In genomic region chr6:7469696-7470095, GRCh38 we compare ENCODE assay signal across 32 cellular contexts.
DNase-seq lines count a peak whose midpoint lies in the region; ATAC-seq and TF ChIP-seq lines count a peak whose summit lies in the region.
"Had no signal": no experiment of that assay in that cellular context is flagged by ENCODE, and none has a peak within 500 bp of the region (broad histone marks: within the 10 kb centered on the region; RNA-seq: fewer than 3 reads in every experiment).

No MANE protein-coding gene starts in this region.

- no peaks in the 10 kb centered on the region for H3K9me3 Mint-ChIP-seq in mesothelial cell of epicardium
- H3K9me3 Mint-ChIP-seq: activated T-helper 17 cell treated with anti-CD3 and anti-CD28 coated beads, Interleukin-2, amount 50 U/mL, for 72 hours; CD8-positive, alpha-beta T cell; nephron progenitor cell; stimulated activated naive CD8-positive, alpha-beta T cell treated with anti-CD3 and anti-CD28 coated beads, Interleukin-15, Interleukin-2, amounts not matched to agents 100 ng/mL and 50 ng/mL, for 24 hours had no signal

- no peak for DNase-seq in left ventricle myocardium inferior
- no peak for DNase-seq in left ventricle myocardium superior
- DNase-seq in brain pericyte (ENCODE audit: low read depth, low spot score): peak; percentile 10
- no peak for DNase-seq in mesothelial cell of epicardium (ENCODE audit: low spot score in 2 of 2, unreplicated experiment in 2 of 2)
- no peak for DNase-seq in nucleus accumbens (lab: John Stamatoyannopoulos, UW)
- no peak for DNase-seq in activated CD4-positive, CD25-positive, alpha-beta regulatory T cell (lab: John Stamatoyannopoulos, UW)
- DNase-seq: activated CD4-positive, alpha-beta T cell treated with anti-CD3 and anti-CD28 coated beads for 4 hours; activated CD8-positive, alpha-beta T cell treated with anti-CD3 and anti-CD28 coated beads, Interleukin-2, amount 10 ng/mL, durations not matched to agents 7 days and 5 days; activated naive CD4-positive, alpha-beta T cell treated with anti-CD3 and anti-CD28 coated beads, Interleukin-2, amount 50 U/mL, for 16 hours; amygdala; CD8-positive, alpha-beta T cell; effector CD4-positive, alpha-beta T cell; heart left ventricle; Kasumi-1; kidney glomerular epithelial cell; NCI-H1694 treated with DMSO at 0.1 percent for 48 hours; NCI-H446; NCI-H748 treated with DMSO at 0.1 percent for 48 hours; nephron progenitor cell; right cardiac atrium; SJCRH30; stimulated activated CD8-positive, alpha-beta memory T cell treated with anti-CD3 and anti-CD28 coated beads, Interleukin-4, amount 100 ng/mL, for 48 hours; T-helper 9 cell; thyroid gland had no signal

- no peaks in the 10 kb centered on the region for H3K27me3 Mint-ChIP-seq in mesothelial cell of epicardium (ENCODE audit: low read depth)

- H3K4me3 ChIP-seq in left ventricle myocardium inferior: no peak overlapping the region
- H3K4me3 ChIP-seq: HAP-1, heart left ventricle, SJCRH30, thyroid gland, vagina had no signal

- H3K4me1 ChIP-seq in left ventricle myocardium inferior: peaks cover 27% of the 10 kb centered on the region
- H3K4me1 ChIP-seq: HAP-1, SJCRH30 had no signal

- H3K9me3 ChIP-seq in left ventricle myocardium inferior (replicated peaks): no peaks in the 10 kb centered on the region
- H3K9me3 ChIP-seq: HAP-1, heart left ventricle, SJCRH30, thyroid gland, vagina had no signal

- peak overlapping the region; percentile 1 for H3K27ac Mint-ChIP-seq in mesothelial cell of epicardium
- H3K27ac Mint-ChIP-seq: activated CD8-positive, alpha-beta T cell treated with anti-CD3 and anti-CD28 coated beads, Interleukin-2, amount 10 ng/mL, durations not matched to agents 7 days and 5 days; activated T-helper 17 cell treated with anti-CD3 and anti-CD28 coated beads, Interleukin-2, amount 50 U/mL, for 72 hours; B cell; CD8-positive, alpha-beta T cell; nephron progenitor cell; stimulated activated naive CD8-positive, alpha-beta T cell treated with anti-CD3 and anti-CD28 coated beads, Interleukin-15, Interleukin-2, amounts not matched to agents 100 ng/mL and 50 ng/mL, for 24 hours had no signal

- intact Hi-C loops in left ventricle myocardium inferior (cut with micrococcal nuclease) (no loop called here), left ventricle myocardium superior (cut with micrococcal nuclease) (no loop called here)

- H3K27ac ChIP-seq in left ventricle myocardium inferior (replicated peaks): peak overlapping the region; percentile 78
- H3K27ac ChIP-seq: parathyroid adenoma, SJCRH30, thyroid gland, vagina had no signal

- H3K27me3 ChIP-seq in left ventricle myocardium inferior (ENCODE audit: low read depth): no peaks in the 10 kb centered on the region
- H3K27me3 ChIP-seq: heart left ventricle, SJCRH30, thyroid gland, vagina had no signal

- no peaks in the 10 kb centered on the region for H3K36me3 ChIP-seq in left ventricle myocardium inferior
- H3K36me3 ChIP-seq: HAP-1, heart left ventricle, SJCRH30, thyroid gland, vagina had no signal

- H3K4me3 Mint-ChIP-seq in mesothelial cell of epicardium: peak overlapping the region; percentile 3
- H3K4me3 Mint-ChIP-seq: activated CD8-positive, alpha-beta T cell treated with anti-CD3 and anti-CD28 coated beads, Interleukin-2, amount 10 ng/mL, durations not matched to agents 7 days and 5 days; activated T-helper 17 cell treated with anti-CD3 and anti-CD28 coated beads, Interleukin-2, amount 50 U/mL, for 72 hours; B cell; CD8-positive, alpha-beta T cell; nephron progenitor cell; stimulated activated naive CD8-positive, alpha-beta T cell treated with anti-CD3 and anti-CD28 coated beads, Interleukin-15, Interleukin-2, amounts not matched to agents 100 ng/mL and 50 ng/mL, for 24 hours had no signal

- H3K36me3 Mint-ChIP-seq in mesothelial cell of epicardium: no peaks in the 10 kb centered on the region
- H3K36me3 Mint-ChIP-seq: CD8-positive, alpha-beta T cell had no signal

- ATAC-seq in left ventricle myocardium superior: no peak
- no peak for ATAC-seq in GM21576 (IDR thresholded peaks at IDR 0.05; ENCODE audit: unreplicated experiment)
- ATAC-seq in GM21390 (IDR thresholded peaks at IDR 0.05; ENCODE audit: unreplicated experiment): no peak
- ATAC-seq: activated CD8-positive, alpha-beta T cell treated with anti-CD3 and anti-CD28 coated beads, Interleukin-2, amount 10 ng/mL, durations not matched to agents 7 days and 5 days; activated T-helper 17 cell treated with anti-CD3 and anti-CD28 coated beads, Interleukin-2, amount 50 U/mL, for 72 hours; CD8-positive, alpha-beta T cell; heart left ventricle; right cardiac atrium had no signal

- peaks cover 41% of the 10 kb centered on the region for H3K4me1 Mint-ChIP-seq in mesothelial cell of epicardium
- H3K4me1 Mint-ChIP-seq: B cell had no signal

- no peak for TF ChIP-seq CTCF in left ventricle myocardium inferior (IDR thresholded peaks at IDR 0.05; ENCODE audit: borderline replicate concordance)
- TF ChIP-seq CTCF in mesothelial cell of epicardium (IDR thresholded peaks at IDR 0.05; ENCODE audit: unreplicated experiment): no peak
